ENCODE assay signal across 9 cellular contexts in genomic region chr2:148720501-148720998, GRCh38.
A peak's percentile ranks its signal among the peaks of the same experiment; 100 is the strongest.
DNase-seq lines count a peak whose midpoint lies in the region; ATAC-seq and TF ChIP-seq lines count a peak whose summit lies in the region.
"Had no signal": no experiment of that assay in that cellular context is flagged by ENCODE, and none has a peak within 500 bp of the region (broad histone marks: within the 10 kb centered on the region; RNA-seq: fewer than 3 reads in every experiment).

No MANE protein-coding gene starts in this region.

- H3K27me3 ChIP-seq in Peyer's patch = no peaks in the 10 kb centered on the region

- CTCF ChIA-PET in activated CD4-positive, alpha-beta T cell treated with anti-CD3 and anti-CD28 coated beads, Interleukin-2, amount 10 ng/mL, durations not matched to agents 7 days and 5 days (lab: Charles Lee) = no interaction called here

- H3K27me3 Mint-ChIP-seq in activated CD4-positive, alpha-beta T cell treated with anti-CD3 and anti-CD28 coated beads, Interleukin-2, amount 10 ng/mL, durations not matched to agents 24 days and 14 days = no peaks in the 10 kb centered on the region
- no peaks in the 10 kb centered on the region for H3K27me3 Mint-ChIP-seq in activated CD4-positive, alpha-beta T cell treated with anti-CD3 and anti-CD28 coated beads, Interleukin-2, amount 10 ng/mL, durations not matched to agents 7 days and 5 days
- no peaks in the 10 kb centered on the region for H3K27me3 Mint-ChIP-seq in T-helper 17 cell
- no peaks in the 10 kb centered on the region for H3K27me3 Mint-ChIP-seq in stimulated activated naive CD8-positive, alpha-beta T cell treated with anti-CD3 and anti-CD28 coated beads, Interleukin-15, amount 100 ng/mL, for 72 hours

- no peak for TF ChIP-seq CTCF in Peyer's patch (IDR thresholded peaks at IDR 0.05)

- no peak overlapping the region for H3K4me3 Mint-ChIP-seq in activated CD4-positive, alpha-beta T cell treated with anti-CD3 and anti-CD28 coated beads, Interleukin-2, amount 10 ng/mL, durations not matched to agents 24 days and 14 days
- H3K4me3 Mint-ChIP-seq in activated CD4-positive, alpha-beta T cell treated with anti-CD3 and anti-CD28 coated beads, Interleukin-2, amount 10 ng/mL, durations not matched to agents 7 days and 5 days = no peak overlapping the region
- H3K4me3 Mint-ChIP-seq in T-helper 17 cell = peak overlapping the region; percentile 55
- H3K4me3 Mint-ChIP-seq in stimulated activated naive CD8-positive, alpha-beta T cell treated with anti-CD3 and anti-CD28 coated beads, Interleukin-15, amount 100 ng/mL, for 72 hours = peak overlapping the region; percentile 38 to 43

- H3K9me3 ChIP-seq in T-helper 17 cell (ENCODE audit: control insufficient read depth, low read length, poor library complexity, severe bottlenecking) = no peaks in the 10 kb centered on the region
- H3K9me3 ChIP-seq in Peyer's patch = no peaks in the 10 kb centered on the region

- no peak for TF ChIP-seq POLR2A in Peyer's patch (IDR thresholded peaks at IDR 0.05)

- no peaks in the 10 kb centered on the region for H3K36me3 ChIP-seq in Peyer's patch

- no peak overlapping the region for H3K27ac ChIP-seq in Peyer's patch

- H3K4me1 Mint-ChIP-seq in activated CD4-positive, alpha-beta T cell treated with anti-CD3 and anti-CD28 coated beads, Interleukin-2, amount 10 ng/mL, durations not matched to agents 24 days and 14 days = peaks cover 65% of the 10 kb centered on the region
- H3K4me1 Mint-ChIP-seq in activated CD4-positive, alpha-beta T cell treated with anti-CD3 and anti-CD28 coated beads, Interleukin-2, amount 10 ng/mL, durations not matched to agents 7 days and 5 days = peaks cover 48% of the 10 kb centered on the region
- peaks cover 82% of the 10 kb centered on the region for H3K4me1 Mint-ChIP-seq in T-helper 17 cell
- H3K4me1 Mint-ChIP-seq in stimulated activated naive CD8-positive, alpha-beta T cell treated with anti-CD3 and anti-CD28 coated beads, Interleukin-15, amount 100 ng/mL, for 72 hours = peaks cover 94% of the 10 kb centered on the region

- intact Hi-C loops in activated CD4-positive, alpha-beta T cell treated with anti-CD3 and anti-CD28 coated beads, Interleukin-2, amount 10 ng/mL, durations not matched to agents 24 days and 14 days (cut with micrococcal nuclease) = loop anchor here (5.0 kb wide), 1 partner anchor 38 kb away; no protein-coding TSS in a partner anchor

- peaks cover 25% of the 10 kb centered on the region for H3K9me3 Mint-ChIP-seq in activated CD4-positive, alpha-beta T cell treated with anti-CD3 and anti-CD28 coated beads, Interleukin-2, amount 10 ng/mL, durations not matched to agents 24 days and 14 days
- peaks cover 17% of the 10 kb centered on the region for H3K9me3 Mint-ChIP-seq in activated CD4-positive, alpha-beta T cell treated with anti-CD3 and anti-CD28 coated beads, Interleukin-2, amount 10 ng/mL, durations not matched to agents 7 days and 5 days
- peaks cover 18 to 25% of the 10 kb centered on the region in 2 donors for H3K9me3 Mint-ChIP-seq in stimulated activated naive CD8-positive, alpha-beta T cell treated with anti-CD3 and anti-CD28 coated beads, Interleukin-15, amount 100 ng/mL, for 72 hours

- peak overlapping the region in 1 of 4 donors; percentile 3 for H3K4me3 ChIP-seq in Peyer's patch

- DNase-seq in activated CD4-positive, alpha-beta T cell treated with anti-CD3 and anti-CD28 coated beads, Interleukin-2, amount 10 ng/mL, durations not matched to agents 24 days and 14 days = no peak
- DNase-seq in activated CD4-positive, alpha-beta T cell treated with anti-CD3 and anti-CD28 coated beads, Interleukin-2, amount 10 ng/mL, durations not matched to agents 7 days and 5 days = no peak
- DNase-seq in T-helper 17 cell (no peak), hippocampal formation (lab: John Stamatoyannopoulos, UW) (peak; percentile 4 to 17), Peyer's patch (no peak)
- peak in 1 of 2 donors; percentile 42 for DNase-seq in stimulated activated naive CD8-positive, alpha-beta T cell treated with anti-CD3 and anti-CD28 coated beads, Interleukin-15, amount 100 ng/mL, for 72 hours
- DNase-seq: activated gamma-delta T cell treated with Interleukin-2 at 50 U/mL for 16 hours had no signal

- ATAC-seq in T-helper 17 cell (peak; percentile 36), HG03457 (IDR thresholded peaks at IDR 0.05; ENCODE audit: unreplicated experiment) (no peak), GM21717 (IDR thresholded peaks at IDR 0.05; ENCODE audit: unreplicated experiment) (no peak)
- peak; percentile 73 for ATAC-seq in stimulated activated naive CD8-positive, alpha-beta T cell treated with anti-CD3 and anti-CD28 coated beads, Interleukin-15, amount 100 ng/mL, for 72 hours

- POLR2A ChIA-PET in activated CD4-positive, alpha-beta T cell treated with anti-CD3 and anti-CD28 coated beads, Interleukin-2, amount 10 ng/mL, durations not matched to agents 7 days and 5 days (lab: Charles Lee) = no interaction called here

- peak overlapping the region; percentile 35 for H3K27ac Mint-ChIP-seq in activated CD4-positive, alpha-beta T cell treated with anti-CD3 and anti-CD28 coated beads, Interleukin-2, amount 10 ng/mL, durations not matched to agents 24 days and 14 days
- no peak overlapping the region for H3K27ac Mint-ChIP-seq in activated CD4-positive, alpha-beta T cell treated with anti-CD3 and anti-CD28 coated beads, Interleukin-2, amount 10 ng/mL, durations not matched to agents 7 days and 5 days
- H3K27ac Mint-ChIP-seq in T-helper 17 cell = peak overlapping the region; percentile 72
- H3K27ac Mint-ChIP-seq in stimulated activated naive CD8-positive, alpha-beta T cell treated with anti-CD3 and anti-CD28 coated beads, Interleukin-15, amount 100 ng/mL, for 72 hours = peak overlapping the region in 1 of 2 donors; percentile 22

- H3K4me1 ChIP-seq in Peyer's patch = peaks cover 0 to 12% (median 3%) of the 10 kb centered on the region in 4 donors

- H3K36me3 Mint-ChIP-seq in activated CD4-positive, alpha-beta T cell treated with anti-CD3 and anti-CD28 coated beads, Interleukin-2, amount 10 ng/mL, durations not matched to agents 24 days and 14 days (ENCODE audit: low read depth) = peaks cover 34% of the 10 kb centered on the region
- peaks cover 45% of the 10 kb centered on the region for H3K36me3 Mint-ChIP-seq in activated CD4-positive, alpha-beta T cell treated with anti-CD3 and anti-CD28 coated beads, Interleukin-2, amount 10 ng/mL, durations not matched to agents 7 days and 5 days (ENCODE audit: low read depth)
- peaks cover 3% of the 10 kb centered on the region for H3K36me3 Mint-ChIP-seq in T-helper 17 cell (ENCODE audit: low read depth)

Comparison
In these comparisons a context has a peak if more than half of its experiments do, and no peak if none do; other contexts are left out.
1. DNase-seq: peak in hippocampal formation (2 of 2); none in activated CD4-positive, alpha-beta T cell treated with anti-CD3 and anti-CD28 coated beads, Interleukin-2, amount 10 ng/mL, durations not matched to agents 24 days and 14 days (single experiment), activated CD4-positive, alpha-beta T cell treated with anti-CD3 and anti-CD28 coated beads, Interleukin-2, amount 10 ng/mL, durations not matched to agents 7 days and 5 days (single experiment), T-helper 17 cell (0 of 3) and Peyer's patch (0 of 3).
2. H3K4me3 Mint-ChIP-seq: peak in T-helper 17 cell (single experiment) and stimulated activated naive CD8-positive, alpha-beta T cell treated with anti-CD3 and anti-CD28 coated beads, Interleukin-15, amount 100 ng/mL, for 72 hours (2 of 2); none in activated CD4-positive, alpha-beta T cell treated with anti-CD3 and anti-CD28 coated beads, Interleukin-2, amount 10 ng/mL, durations not matched to agents 24 days and 14 days (single experiment) and activated CD4-positive, alpha-beta T cell treated with anti-CD3 and anti-CD28 coated beads, Interleukin-2, amount 10 ng/mL, durations not matched to agents 7 days and 5 days (single experiment).
3. ATAC-seq: peak in T-helper 17 cell (single experiment) and stimulated activated naive CD8-positive, alpha-beta T cell treated with anti-CD3 and anti-CD28 coated beads, Interleukin-15, amount 100 ng/mL, for 72 hours (single experiment); none in HG03457 (single experiment) and GM21717 (single experiment).